ENCODE assay signal across 2 cellular contexts in the genomic region with DNA sequence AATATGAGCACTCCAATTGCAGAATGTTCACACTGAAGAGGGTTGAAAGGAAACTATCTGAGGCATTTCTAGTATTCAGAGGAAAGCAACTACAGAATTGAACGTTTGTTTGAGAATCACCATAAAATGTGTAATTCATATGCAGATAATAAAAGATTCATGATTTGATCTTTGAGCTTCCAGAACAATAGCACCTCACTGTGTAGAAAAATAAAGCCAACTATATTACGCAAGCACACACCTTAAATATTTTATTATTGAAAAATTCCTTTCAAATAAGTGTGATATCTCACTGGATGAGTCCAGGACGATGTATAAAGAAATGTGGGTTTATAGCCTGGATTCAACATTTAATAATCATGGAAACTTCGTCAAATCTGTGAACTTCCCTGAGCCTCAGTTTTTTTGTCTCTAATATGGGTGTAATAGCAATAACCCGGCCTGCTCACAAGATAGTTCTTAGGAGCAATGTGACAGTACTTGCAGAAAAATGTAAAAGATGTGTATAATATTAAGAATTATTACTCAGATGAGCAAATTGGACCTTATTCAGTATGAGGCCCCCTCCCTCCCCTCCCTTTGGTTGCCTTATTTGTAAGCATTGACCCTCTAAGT.
TF ChIP-seq lines count a peak whose summit lies in the region.

No MANE protein-coding gene starts in this region.

TF ChIP-seq in HCT116, 20 proteins besides CTCF, POLR2A, EP300 and RAD21:
- no peak for TF ChIP-seq YY1 (IDR thresholded peaks at IDR 0.05; ENCODE audit: extremely low read depth, insufficient replicate concordance, low read depth, low read length)
- peak; percentile 32; the same call in 1 of the 2 replicates for TF ChIP-seq CEBPB (IDR thresholded peaks at IDR 0.05; ENCODE audit: low read depth)

TF ChIP-seq in K562, 482 proteins besides CTCF, POLR2A, EP300 and RAD21:
- TF ChIP-seq CEBPB (tag; IDR thresholded peaks at IDR 0.05) (peak; percentile 81), SRSF3 (IDR thresholded peaks at IDR 0.05; ENCODE audit: insufficient read depth, low read length) (no peak), MAFK (IDR thresholded peaks at IDR 0.05; ENCODE audit: low read length) (no peak), NR4A1 (CRISPR knock-in tag; IDR thresholded peaks at IDR 0.05) (no peak), NR4A1 (tag; IDR thresholded peaks at IDR 0.05) (no peak), L3MBTL2 (IDR thresholded peaks at IDR 0.05) (no peak), KDM1A (IDR thresholded peaks at IDR 0.05) (peak in 1 of 2 experiments; percentile 9; a peak in 1 of 4 replicates), BRF1 (IDR thresholded peaks at IDR 0.05; ENCODE audit: borderline replicate concordance, extremely low read depth, insufficient read length) (no peak), BCOR (IDR thresholded peaks at IDR 0.05) (peak; percentile 49), ETV5 (CRISPR knock-in tag; IDR thresholded peaks at IDR 0.05; ENCODE audit: low read depth) (no peak), CEBPG (CRISPR knock-in tag; IDR thresholded peaks at IDR 0.05) (no peak), CEBPG (tag; conservative IDR thresholded peaks at IDR 0.05 in 1 of 2, IDR thresholded peaks at IDR 0.05 in 1 of 2) (peak in 1 of 2 experiments; percentile 71; a peak in 3 of 4 replicates), RBM25 (IDR thresholded peaks at IDR 0.05; ENCODE audit: low read depth, low read length, severe bottlenecking) (peak; percentile 82), ADNP (tag; IDR thresholded peaks at IDR 0.05) (peak; percentile 60; the same call in 1 of the 2 replicates), ZNF354B (CRISPR knock-in tag; IDR thresholded peaks at IDR 0.05) (no peak)
- TF ChIP-seq, protein P1, sequence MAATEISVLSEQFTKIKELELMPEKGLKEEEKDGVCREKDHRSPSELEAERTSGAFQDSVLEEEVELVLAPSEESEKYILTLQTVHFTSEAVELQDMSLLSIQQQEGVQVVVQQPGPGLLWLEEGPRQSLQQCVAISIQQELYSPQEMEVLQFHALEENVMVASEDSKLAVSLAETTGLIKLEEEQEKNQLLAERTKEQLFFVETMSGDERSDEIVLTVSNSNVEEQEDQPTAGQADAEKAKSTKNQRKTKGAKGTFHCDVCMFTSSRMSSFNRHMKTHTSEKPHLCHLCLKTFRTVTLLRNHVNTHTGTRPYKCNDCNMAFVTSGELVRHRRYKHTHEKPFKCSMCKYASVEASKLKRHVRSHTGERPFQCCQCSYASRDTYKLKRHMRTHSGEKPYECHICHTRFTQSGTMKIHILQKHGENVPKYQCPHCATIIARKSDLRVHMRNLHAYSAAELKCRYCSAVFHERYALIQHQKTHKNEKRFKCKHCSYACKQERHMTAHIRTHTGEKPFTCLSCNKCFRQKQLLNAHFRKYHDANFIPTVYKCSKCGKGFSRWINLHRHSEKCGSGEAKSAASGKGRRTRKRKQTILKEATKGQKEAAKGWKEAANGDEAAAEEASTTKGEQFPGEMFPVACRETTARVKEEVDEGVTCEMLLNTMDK (IDR thresholded peaks at IDR 0.05; ENCODE audit: borderline replicate concordance, insufficient read depth, low read depth, low read length, poor library complexity, severe bottlenecking): no peak
